8 cellular contexts compared by ENCODE assay signal in genomic region chr19:18304194-18304495, GRCh38. TPM values are rescaled to one million over a fixed set of nuclear protein-coding genes. Genes with fewer than 3 reads are reported as not detected.
A peak's percentile ranks its signal among the peaks of the same experiment; 100 is the strongest.
DNase-seq lines count a peak whose midpoint lies in the region; ATAC-seq and TF ChIP-seq lines count a peak whose summit lies in the region.

No MANE protein-coding gene starts in this region.

- peaks cover 29% of the 10 kb centered on the region for H3K36me3 Mint-ChIP-seq in activated naive CD8-positive, alpha-beta T cell treated with anti-CD3 and anti-CD28 coated beads, Interleukin-2, amount 10 ng/mL, durations not matched to agents 7 days and 5 days

- POLR2A ChIA-PET in activated naive CD8-positive, alpha-beta T cell treated with anti-CD3 and anti-CD28 coated beads, Interleukin-2, amount 10 ng/mL, durations not matched to agents 7 days and 5 days (lab: Charles Lee): interaction anchor here (1.0 to 10.4 kb wide), 11 partner anchors 8 to 184 kb away, joined by 3 to 846 read pairs (median 9); partner anchors contain the start of genes IQCN, JUND, LSM4 and RAB3A

- H3K4me3 ChIP-seq in liver (ENCODE audit: low read depth in 1 of 3, low read length in 3 of 3) (peak overlapping the region in 1 of 3 donors; percentile 6), thymus (ENCODE audit: low read length) (peak overlapping the region; percentile 54)

- H3K4me3 Mint-ChIP-seq in activated naive CD8-positive, alpha-beta T cell treated with anti-CD3 and anti-CD28 coated beads, Interleukin-2, amount 10 ng/mL, durations not matched to agents 7 days and 5 days: peak overlapping the region; percentile 90

- H3K27me3 ChIP-seq in liver (ENCODE audit: control insufficient read depth in 4 of 4, insufficient read depth in 4 of 4, low read length in 3 of 4) (no peaks in the 10 kb centered on the region), thymus (ENCODE audit: control insufficient read depth, insufficient read depth) (no peaks in the 10 kb centered on the region)

- H3K27ac ChIP-seq in liver (ENCODE audit: low read depth in 1 of 2, low read length in 2 of 2) (peak overlapping the region; percentile 95 to 96), thymus (ENCODE audit: low read depth) (peak overlapping the region; percentile 99)

- H3K4me1 ChIP-seq in liver (ENCODE audit: control insufficient read depth in 4 of 4, insufficient read depth in 4 of 4, low read length in 3 of 4) (peaks cover 10 to 34% (median 23%) of the 10 kb centered on the region in 4 donors), thymus (ENCODE audit: control insufficient read depth, insufficient read depth, low read length) (peaks cover 21% of the 10 kb centered on the region)

- H3K9me3 Mint-ChIP-seq in activated naive CD8-positive, alpha-beta T cell treated with anti-CD3 and anti-CD28 coated beads, Interleukin-2, amount 10 ng/mL, durations not matched to agents 7 days and 5 days: no peaks in the 10 kb centered on the region

- H3K36me3 ChIP-seq in liver (ENCODE audit: control insufficient read depth in 4 of 4, insufficient read depth in 3 of 4, low read depth in 1 of 4, low read length in 3 of 4) (no peaks in the 10 kb centered on the region), thymus (ENCODE audit: control insufficient read depth, insufficient read depth) (peaks cover 29% of the 10 kb centered on the region)

- no peak for TF ChIP-seq RAD21 in liver (IDR thresholded peaks at IDR 0.05)

- peak; percentile 58 for DNase-seq in stimulated activated CD4-positive, alpha-beta T cell treated with anti-CD3 and anti-CD28 coated beads, Interleukin-15, amount 100 ng/mL, for 24 hours
- no peak for DNase-seq in stimulated activated CD4-positive, alpha-beta T cell treated with anti-CD3 and anti-CD28 coated beads, Interleukin-4, amount 100 ng/mL, for 24 hours
- DNase-seq in activated naive CD8-positive, alpha-beta T cell treated with anti-CD3 and anti-CD28 coated beads, Interleukin-2, amount 10 ng/mL, durations not matched to agents 7 days and 5 days: peak; percentile 60
- DNase-seq in AML-193 (lab: John Stamatoyannopoulos, UW): no peak
- DNase-seq in NCI-H446 treated with DMSO at 0.1 percent for 48 hours (lab: John Stamatoyannopoulos, UW): no peak

- 52% methylated on average over 2 of the region's 2 CpGs for WGBS in liver
- 17% methylated on average over 2 of the region's 2 CpGs for WGBS in thymus

- H3K27me3 Mint-ChIP-seq in activated naive CD8-positive, alpha-beta T cell treated with anti-CD3 and anti-CD28 coated beads, Interleukin-2, amount 10 ng/mL, durations not matched to agents 7 days and 5 days: no peaks in the 10 kb centered on the region

- no peak for ATAC-seq in activated naive CD8-positive, alpha-beta T cell treated with anti-CD3 and anti-CD28 coated beads, Interleukin-2, amount 10 ng/mL, durations not matched to agents 7 days and 5 days (ENCODE audit: low read depth)
- no peak for ATAC-seq in HG02642 (IDR thresholded peaks at IDR 0.05; ENCODE audit: poor library complexity, unreplicated experiment)

- no peaks in the 10 kb centered on the region for H3K9me3 ChIP-seq in liver (ENCODE audit: control insufficient read depth in 4 of 4, low read length in 3 of 4)
- no peaks in the 10 kb centered on the region for H3K9me3 ChIP-seq in thymus (ENCODE audit: control insufficient read depth)

- H3K4me1 Mint-ChIP-seq in activated naive CD8-positive, alpha-beta T cell treated with anti-CD3 and anti-CD28 coated beads, Interleukin-2, amount 10 ng/mL, durations not matched to agents 7 days and 5 days: peaks cover 30% of the 10 kb centered on the region

- H3K9ac ChIP-seq in liver (ENCODE audit: low read depth in 1 of 2, low read length in 2 of 2): peak overlapping the region; percentile 12 to 94

- H3K27ac Mint-ChIP-seq in activated naive CD8-positive, alpha-beta T cell treated with anti-CD3 and anti-CD28 coated beads, Interleukin-2, amount 10 ng/mL, durations not matched to agents 7 days and 5 days: peak overlapping the region; percentile 93

- no peak for TF ChIP-seq CTCF in liver (IDR thresholded peaks at IDR 0.05; ENCODE audit: low read depth, low read length, missing input control)

TF ChIP-seq in liver, 16 proteins besides CTCF, POLR2A, EP300 and RAD21:
- TF ChIP-seq YY1 (IDR thresholded peaks at IDR 0.05) (no peak), REST (IDR thresholded peaks at IDR 0.05) (no peak), HNF4G (IDR thresholded peaks at IDR 0.05) (no peak), NR2F2 (IDR thresholded peaks at IDR 0.05) (no peak), TAF1 (conservative IDR thresholded peaks at IDR 0.05) (no peak)
- TF ChIP-seq, protein P1, sequence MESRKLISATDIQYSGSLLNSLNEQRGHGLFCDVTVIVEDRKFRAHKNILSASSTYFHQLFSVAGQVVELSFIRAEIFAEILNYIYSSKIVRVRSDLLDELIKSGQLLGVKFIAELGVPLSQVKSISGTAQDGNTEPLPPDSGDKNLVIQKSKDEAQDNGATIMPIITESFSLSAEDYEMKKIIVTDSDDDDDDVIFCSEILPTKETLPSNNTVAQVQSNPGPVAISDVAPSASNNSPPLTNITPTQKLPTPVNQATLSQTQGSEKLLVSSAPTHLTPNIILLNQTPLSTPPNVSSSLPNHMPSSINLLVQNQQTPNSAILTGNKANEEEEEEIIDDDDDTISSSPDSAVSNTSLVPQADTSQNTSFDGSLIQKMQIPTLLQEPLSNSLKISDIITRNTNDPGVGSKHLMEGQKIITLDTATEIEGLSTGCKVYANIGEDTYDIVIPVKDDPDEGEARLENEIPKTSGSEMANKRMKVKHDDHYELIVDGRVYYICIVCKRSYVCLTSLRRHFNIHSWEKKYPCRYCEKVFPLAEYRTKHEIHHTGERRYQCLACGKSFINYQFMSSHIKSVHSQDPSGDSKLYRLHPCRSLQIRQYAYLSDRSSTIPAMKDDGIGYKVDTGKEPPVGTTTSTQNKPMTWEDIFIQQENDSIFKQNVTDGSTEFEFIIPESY (IDR thresholded peaks at IDR 0.05): no peak
TF ChIP-seq in liver: peak in this region for 0.

RNA-seq across cellular contexts. Expression of gene LSM4, which starts 18.7 kb away (rescaled TPM):
- 100 to 1,000 TPM; 151 to 157 TPM for total RNA-seq in activated naive CD8-positive, alpha-beta T cell treated with anti-CD3 and anti-CD28 coated beads, Interleukin-2, amount 10 ng/mL, durations not matched to agents 7 days and 5 days
- 100 to 1,000 TPM in 1 of 2 donors, 10 to 100 TPM in 1; 42.4 to 100 TPM for total RNA-seq in liver
- polyA plus RNA-seq in liver (10 to 100 TPM; 68.4 to 81.9 TPM), thymus (147 TPM)

RNA-seq across cellular contexts. Expression of gene JUND, which starts 22.7 kb away (rescaled TPM):
- 100 to 1,000 TPM; 366 to 394 TPM for total RNA-seq in activated naive CD8-positive, alpha-beta T cell treated with anti-CD3 and anti-CD28 coated beads, Interleukin-2, amount 10 ng/mL, durations not matched to agents 7 days and 5 days
- total RNA-seq in liver: 100 to 1,000 TPM in 1 of 2 donors, 10 to 100 TPM in 1; 36.9 to 103 TPM
- polyA plus RNA-seq in liver (10 to 100 TPM; 12.8 to 46.7 TPM), thymus (88.3 TPM)

RNA-seq across cellular contexts. Expression of gene IQCN, which starts 29.9 kb away (rescaled TPM):
- total RNA-seq in activated naive CD8-positive, alpha-beta T cell treated with anti-CD3 and anti-CD28 coated beads, Interleukin-2, amount 10 ng/mL, durations not matched to agents 7 days and 5 days: 1 to 10 TPM; 5.0 to 5.2 TPM
- total RNA-seq in liver: 1 to 10 TPM in 1 of 2 donors, under 1 TPM in 1; 0.19 to 2.4 TPM
- polyA plus RNA-seq in liver (under 1 TPM; 0.43 to 0.64 TPM), thymus (5.0 TPM)

RNA-seq across cellular contexts. Expression of gene PGPEP1, which starts 36.3 kb away (rescaled TPM):
- 10 to 100 TPM; 41.3 to 45.7 TPM for total RNA-seq in activated naive CD8-positive, alpha-beta T cell treated with anti-CD3 and anti-CD28 coated beads, Interleukin-2, amount 10 ng/mL, durations not matched to agents 7 days and 5 days
- total RNA-seq in liver: 10 to 100 TPM; 21.5 to 48.3 TPM
- 10 to 100 TPM; 15.8 to 30.8 TPM for polyA plus RNA-seq in liver
- 14.8 TPM for polyA plus RNA-seq in thymus

Comparison
In these comparisons a context has a peak if more than half of its experiments do, and no peak if none do; other contexts are left out.
1. DNase-seq: peak in stimulated activated CD4-positive, alpha-beta T cell treated with anti-CD3 and anti-CD28 coated beads, Interleukin-15, amount 100 ng/mL, for 24 hours (single experiment) and activated naive CD8-positive, alpha-beta T cell treated with anti-CD3 and anti-CD28 coated beads, Interleukin-2, amount 10 ng/mL, durations not matched to agents 7 days and 5 days (single experiment); none in stimulated activated CD4-positive, alpha-beta T cell treated with anti-CD3 and anti-CD28 coated beads, Interleukin-4, amount 100 ng/mL, for 24 hours (single experiment), AML-193 (0 of 2) and NCI-H446 treated with DMSO at 0.1 percent for 48 hours (single experiment).